34 cellular contexts compared by ENCODE assay signal in the genomic region with DNA sequence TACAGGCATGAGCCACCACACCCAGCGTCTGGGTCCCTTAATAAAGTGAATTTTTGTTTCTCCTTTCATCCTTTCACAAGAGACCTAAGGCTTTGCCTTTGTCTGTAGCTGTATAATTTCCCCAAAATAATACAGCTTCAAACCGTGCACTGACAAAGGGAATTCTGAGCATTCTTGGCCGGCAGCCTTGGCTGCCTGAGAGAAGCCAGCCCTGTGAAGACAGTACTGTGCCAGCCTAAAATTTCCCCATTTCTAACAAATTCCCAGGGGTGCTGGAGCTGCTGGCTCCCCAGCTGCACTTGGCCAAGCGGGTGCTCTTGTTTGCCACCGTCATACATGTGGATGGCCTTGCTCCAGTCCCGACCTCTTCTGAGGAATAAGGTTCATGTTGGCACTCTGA.
DNase-seq lines count a peak whose midpoint lies in the region; ATAC-seq, FAIRE-seq and TF ChIP-seq lines count a peak whose summit lies in the region.
"Had no signal": no experiment of that assay in that cellular context is flagged by ENCODE, and none has a peak within 500 bp of the region (broad histone marks: within the 10 kb centered on the region; RNA-seq: fewer than 3 reads in every experiment).

No MANE protein-coding gene starts in this region.

- FAIRE-seq in urothelium cell line (lab: Jason Lieb, UNC) = no peak
- FAIRE-seq: A204.1, islet of Langerhans, pancreas had no signal

- intact Hi-C loops in head of caudate nucleus (cut with DNase I) = no loop called here

- no peak for ATAC-seq in GM18519 (IDR thresholded peaks at IDR 0.05; ENCODE audit: low FRiP score, unreplicated experiment)
- ATAC-seq: activated naive CD8-positive, alpha-beta T cell treated with anti-CD3 and anti-CD28 coated beads, Interleukin-2, amount 50 U/mL, for 24 hours; right lobe of liver had no signal

- H3K27me3 Mint-ChIP-seq in brain = no peaks in the 10 kb centered on the region
- H3K27me3 Mint-ChIP-seq: activated naive CD8-positive, alpha-beta T cell treated with anti-CD3 and anti-CD28 coated beads, Interleukin-2, amount 50 U/mL, for 24 hours; activated T-cell treated with anti-CD3 and anti-CD28 coated beads, Interleukin-2, amount 50 U/mL, for 24 hours; IgD-negative memory B cell had no signal

- H3K4me3 Mint-ChIP-seq in brain = peak overlapping the region in 1 of 5 experiments; percentile 53
- H3K4me3 Mint-ChIP-seq: activated naive CD8-positive, alpha-beta T cell treated with anti-CD3 and anti-CD28 coated beads, Interleukin-2, amount 50 U/mL, for 24 hours; activated T-cell treated with anti-CD3 and anti-CD28 coated beads, Interleukin-2, amount 50 U/mL, for 24 hours; H9; IgD-negative memory B cell; nephron; T-helper 2 cell treated with Interferon-gamma antibody and Interleukin-4, amounts not matched to agents 5 μg/mL and 100 μg/mL, for 36 hours had no signal

- peak overlapping the region; percentile 17 to 95 (median 45) for H3K27ac Mint-ChIP-seq in brain
- H3K27ac Mint-ChIP-seq: activated naive CD8-positive, alpha-beta T cell treated with anti-CD3 and anti-CD28 coated beads, Interleukin-2, amount 50 U/mL, for 24 hours; activated T-cell treated with anti-CD3 and anti-CD28 coated beads, Interleukin-2, amount 50 U/mL, for 24 hours; H9; nephron; T-helper 2 cell treated with Interferon-gamma antibody and Interleukin-4, amounts not matched to agents 5 μg/mL and 100 μg/mL, for 36 hours had no signal

- H3K9me3 Mint-ChIP-seq in brain = no peaks in the 10 kb centered on the region
- H3K9me3 Mint-ChIP-seq: activated naive CD8-positive, alpha-beta T cell treated with anti-CD3 and anti-CD28 coated beads, Interleukin-2, amount 50 U/mL, for 24 hours; activated T-cell treated with anti-CD3 and anti-CD28 coated beads, Interleukin-2, amount 50 U/mL, for 24 hours; H9; IgD-negative memory B cell; nephron; T-helper 2 cell treated with Interferon-gamma antibody and Interleukin-4, amounts not matched to agents 5 μg/mL and 100 μg/mL, for 36 hours had no signal

- peaks cover 47% of the 10 kb centered on the region for H3K36me3 Mint-ChIP-seq in brain

- no peak for TF ChIP-seq CTCF in brain (conservative IDR thresholded peaks at IDR 0.05)

- DNase-seq in AG08395 (ENCODE audit: low spot score) (peak; percentile 22), head of caudate nucleus (peak in 23 of 42 donors; percentile 15 to 72 (median 30)), pons (ENCODE audit: low spot score) (peak; percentile 74), urothelium cell line (ENCODE audit: low spot score) (no peak), DMS79 treated with DMSO at 0.1 percent for 48 hours (lab: John Stamatoyannopoulos, UW) (no peak), DMS53 treated with DMSO at 0.1 percent for 48 hours (lab: John Stamatoyannopoulos, UW; ENCODE audit: unreplicated experiment) (no peak)
- DNase-seq: activated CD4-positive, alpha-beta T cell treated with anti-CD3 and anti-CD28 coated beads for 4 hours; activated gamma-delta T cell treated with Interleukin-2 at 50 U/mL for 16 hours; activated naive CD8-positive, alpha-beta T cell treated with anti-CD3 and anti-CD28 coated beads, Interleukin-2, amount 50 U/mL, for 24 hours; activated T-cell treated with anti-CD3 and anti-CD28 coated beads, Interleukin-2, amount 50 U/mL, for 24 hours; BE2C; brain microvascular endothelial cell; colonic mucosa; DMS153; foreskin melanocyte; GF-D8; H9; midbrain; NCI-H1048; NCI-H187; NCI-H2171 treated with DMSO at 0.1 percent for 48 hours; NCI-H524 treated with DMSO at 0.1 percent for 48 hours; pancreas; PC-9; right lobe of liver; SHP77; stimulated activated naive CD4-positive, alpha-beta T cell had no signal

- peaks cover 5% of the 10 kb centered on the region for H3K4me1 Mint-ChIP-seq in brain
- H3K4me1 Mint-ChIP-seq: activated naive CD8-positive, alpha-beta T cell treated with anti-CD3 and anti-CD28 coated beads, Interleukin-2, amount 50 U/mL, for 24 hours; IgD-negative memory B cell; nephron had no signal

Comparison
In these comparisons a context has a peak if more than half of its experiments do, and no peak if none do; other contexts are left out.
1. DNase-seq: peak in AG08395 (single experiment), head of caudate nucleus (23 of 42) and pons (single experiment); none in urothelium cell line (single experiment), DMS79 treated with DMSO at 0.1 percent for 48 hours (single experiment) and DMS53 treated with DMSO at 0.1 percent for 48 hours (single experiment).